20 cellular contexts compared by ENCODE assay signal in the genomic region with DNA sequence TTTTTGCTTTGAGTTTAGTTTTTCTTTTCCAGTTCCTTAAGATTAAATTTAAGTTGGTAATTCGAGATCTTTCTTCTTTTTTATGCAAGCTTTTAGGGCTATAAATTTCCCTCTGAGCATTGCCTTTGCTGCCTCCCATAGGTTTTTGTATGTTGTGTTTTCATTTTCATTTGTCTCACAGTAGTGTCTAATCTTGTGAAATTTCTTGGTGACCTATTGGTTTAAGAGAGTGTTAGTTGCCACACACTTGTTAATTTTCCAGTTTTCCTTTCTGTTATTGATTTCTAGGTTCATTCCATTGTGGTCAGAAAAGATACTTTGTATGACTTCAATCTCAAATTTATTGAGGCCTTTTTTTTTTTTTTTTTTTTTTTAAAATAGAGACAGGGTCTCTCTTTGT. TPM values are rescaled to one million over a fixed set of nuclear protein-coding genes. Genes with fewer than 3 reads are reported as not detected.
A peak's percentile ranks its signal among the peaks of the same experiment; 100 is the strongest.
DNase-seq lines count a peak whose midpoint lies in the region; ATAC-seq and TF ChIP-seq lines count a peak whose summit lies in the region.
"Had no signal": no experiment of that assay in that cellular context is flagged by ENCODE, and none has a peak within 500 bp of the region (broad histone marks: within the 10 kb centered on the region; RNA-seq: fewer than 3 reads in every experiment).

No MANE protein-coding gene starts in this region.

- no peaks in the 10 kb centered on the region for H3K27me3 ChIP-seq in CD4-positive, CD25-positive, alpha-beta regulatory T cell (ENCODE audit: control insufficient read depth, insufficient read depth, low read length)
- H3K27me3 ChIP-seq in foreskin keratinocyte (no peaks in the 10 kb centered on the region), lower lobe of right lung (ENCODE audit: low read depth) (no peaks in the 10 kb centered on the region)
- H3K27me3 ChIP-seq: BLaER1 treated with 17β-estradiol and CSF1 and Interleukin-3, amounts not matched to agents 10 nM and 100 nM; neural progenitor cell; upper lobe of left lung had no signal

- H3K4me1 ChIP-seq in CD4-positive, CD25-positive, alpha-beta regulatory T cell (ENCODE audit: control insufficient read depth, insufficient read depth, low read length, poor library complexity, severe bottlenecking), result peaks cover 50% of the 10 kb centered on the region
- H3K4me1 ChIP-seq in foreskin keratinocyte, result peaks cover 23% of the 10 kb centered on the region
- peaks cover 60% of the 10 kb centered on the region for H3K4me1 ChIP-seq in lower lobe of right lung

- TF ChIP-seq CTCF in AG10803 (conservative IDR thresholded peaks at IDR 0.05; ENCODE audit: low read length) (no peak), foreskin keratinocyte (conservative IDR thresholded peaks at IDR 0.05) (no peak), type B pancreatic cell (conservative IDR thresholded peaks at IDR 0.05) (no peak), lower lobe of right lung (IDR thresholded peaks at IDR 0.05) (no peak)

- H3K4me1 Mint-ChIP-seq in CD4-positive, CD25-positive, alpha-beta regulatory T cell, result peaks cover 60 to 89% (median 78%) of the 10 kb centered on the region in 4 donors
- H3K4me1 Mint-ChIP-seq in type B pancreatic cell (ENCODE audit: unreplicated experiment), result peaks cover 12% of the 10 kb centered on the region
- H3K4me1 Mint-ChIP-seq: neural progenitor cell had no signal

- H3K9ac ChIP-seq in SK-N-MC (ENCODE audit: insufficient read length), result no peak overlapping the region
- H3K9ac ChIP-seq: BLaER1 treated with 17β-estradiol and CSF1 and Interleukin-3, amounts not matched to agents 10 nM and 100 nM; neural progenitor cell had no signal

- H3K4me3 ChIP-seq in AG10803 (ENCODE audit: low read length) (no peak overlapping the region), SK-N-MC (peak overlapping the region; percentile 7), lower lobe of right lung (no peak overlapping the region)
- H3K4me3 ChIP-seq in CD4-positive, CD25-positive, alpha-beta regulatory T cell (ENCODE audit: low read depth, low read length), result peak overlapping the region; percentile 40
- H3K4me3 ChIP-seq: BLaER1 treated with 17β-estradiol and CSF1 and Interleukin-3, amounts not matched to agents 10 nM and 100 nM; neural progenitor cell; psoas muscle; upper lobe of left lung had no signal

- peak overlapping the region; percentile 68 to 93 (median 82) for H3K4me3 Mint-ChIP-seq in CD4-positive, CD25-positive, alpha-beta regulatory T cell
- H3K4me3 Mint-ChIP-seq in type B pancreatic cell, result no peak overlapping the region
- H3K4me3 Mint-ChIP-seq: neural progenitor cell had no signal

- no peak for ATAC-seq in CD4-positive, CD25-positive, alpha-beta regulatory T cell (ENCODE audit: low read depth in 2 of 2)
- ATAC-seq in foreskin keratinocyte (no peak), lower lobe of right lung (no peak)
- ATAC-seq: psoas muscle had no signal

- H3K36me3 Mint-ChIP-seq in CD4-positive, CD25-positive, alpha-beta regulatory T cell, result peaks cover 30% of the 10 kb centered on the region
- peaks cover 39% of the 10 kb centered on the region for H3K36me3 Mint-ChIP-seq in type B pancreatic cell

- H3K9me3 Mint-ChIP-seq in CD4-positive, CD25-positive, alpha-beta regulatory T cell, result peaks cover 0 to 8% (median 0%) of the 10 kb centered on the region in 7 donors
- H3K9me3 Mint-ChIP-seq in type B pancreatic cell, result peaks cover 12% of the 10 kb centered on the region

- DNase-seq in AG10803 (ENCODE audit: low read depth), result peak; percentile 39
- DNase-seq in CD4-positive, CD25-positive, alpha-beta regulatory T cell, result no peak
- no peak for DNase-seq in SK-N-MC (ENCODE audit: low read depth, low spot score)
- no peak for DNase-seq in foreskin keratinocyte
- DNase-seq in NCI-H1436 (lab: John Stamatoyannopoulos, UW), result no peak
- DNase-seq in NCI-H128 (lab: John Stamatoyannopoulos, UW; ENCODE audit: unreplicated experiment), result no peak
- DNase-seq in type B pancreatic cell (ENCODE audit: extremely low spot score, unreplicated experiment), result no peak
- no peak for DNase-seq in lower lobe of right lung
- DNase-seq: activated CD4-positive, CD25-positive, alpha-beta regulatory T cell treated with anti-CD3 and anti-CD28 coated beads, Interleukin-2, amount 50 U/mL, for 72 hours; amniotic stem cell; DND-41; effector CD8-positive, alpha-beta T cell; mesendoderm; NCI-H1694; NCI-H345; psoas muscle; T-helper 9 cell; upper lobe of left lung had no signal

- H3K27ac Mint-ChIP-seq in CD4-positive, CD25-positive, alpha-beta regulatory T cell, result peak overlapping the region in 1 of 3 donors; percentile 42
- no peak overlapping the region for H3K27ac Mint-ChIP-seq in type B pancreatic cell
- H3K27ac Mint-ChIP-seq: neural progenitor cell had no signal

- no peaks in the 10 kb centered on the region for H3K27me3 Mint-ChIP-seq in CD4-positive, CD25-positive, alpha-beta regulatory T cell
- no peaks in the 10 kb centered on the region for H3K27me3 Mint-ChIP-seq in type B pancreatic cell

- intact Hi-C loops in lower lobe of right lung (cut with DNase I), result no loop called here

- H3K9me3 ChIP-seq in CD4-positive, CD25-positive, alpha-beta regulatory T cell (ENCODE audit: control insufficient read depth in 2 of 2, low read length in 2 of 2), result no peaks in the 10 kb centered on the region
- H3K9me3 ChIP-seq in SK-N-MC (ENCODE audit: low read depth, low read length) (peaks cover 9% of the 10 kb centered on the region), lower lobe of right lung (no peaks in the 10 kb centered on the region)
- H3K9me3 ChIP-seq: psoas muscle, upper lobe of left lung had no signal

- H3K27ac ChIP-seq in CD4-positive, CD25-positive, alpha-beta regulatory T cell (ENCODE audit: insufficient read depth, low read length, poor library complexity, severe bottlenecking), result peak overlapping the region; percentile 60
- H3K27ac ChIP-seq in SK-N-MC (peak overlapping the region; percentile 83), foreskin keratinocyte (peak overlapping the region; percentile 39), lower lobe of right lung (no peak overlapping the region)
- H3K27ac ChIP-seq: neural progenitor cell, psoas muscle, upper lobe of left lung had no signal

- H3K36me3 ChIP-seq in CD4-positive, CD25-positive, alpha-beta regulatory T cell (ENCODE audit: control insufficient read depth, insufficient read depth, low read length), result peaks cover 6% of the 10 kb centered on the region
- H3K36me3 ChIP-seq in SK-N-MC (ENCODE audit: insufficient read depth, low read length) (peaks cover 31% of the 10 kb centered on the region), lower lobe of right lung (no peaks in the 10 kb centered on the region)
- H3K36me3 ChIP-seq: neural progenitor cell had no signal

RNA-seq across cellular contexts. Expression of gene IL20RB, which starts 18.3 kb away (rescaled TPM):
- total RNA-seq in CD4-positive, CD25-positive, alpha-beta regulatory T cell, result 2.8 TPM
- under 1 TPM in 3 of 4 donors, not detected in 1; 0.23 to 0.61 (median 0.42) TPM for polyA plus RNA-seq in CD4-positive, CD25-positive, alpha-beta regulatory T cell
- total RNA-seq in foreskin keratinocyte (104 and 118 TPM in 2 replicates), type B pancreatic cell (ENCODE audit: low replicate concordance) (0.31 and 0.56 TPM in 2 replicates), lower lobe of right lung (1.8 TPM)
- polyA plus RNA-seq in foreskin keratinocyte, result 92.1 and 110 TPM in 2 replicates

Comparison
In these comparisons a context has a peak if more than half of its experiments do, and no peak if none do; other contexts are left out.
1. H3K4me3 ChIP-seq: peak in CD4-positive, CD25-positive, alpha-beta regulatory T cell (single experiment) and SK-N-MC (single experiment); none in AG10803 (single experiment) and lower lobe of right lung (single experiment).
2. RNA of gene IL20RB, which starts 18.3 kb away (total RNA-seq): 104 to 118 TPM in foreskin keratinocyte; 2.8 TPM in CD4-positive, CD25-positive, alpha-beta regulatory T cell (single experiment), 1.8 TPM in lower lobe of right lung (single experiment) and 0.31 to 0.56 TPM in type B pancreatic cell; every median in the first group is over 10 times any median in the second.